In genomic region chr2:235727891-235728380, GRCh38 we compare ENCODE assay signal across 14 cellular contexts.
DNase-seq lines count a peak whose midpoint lies in the region; ATAC-seq and TF ChIP-seq lines count a peak whose summit lies in the region.
"Had no signal": no experiment of that assay in that cellular context is flagged by ENCODE, and none has a peak within 500 bp of the region (broad histone marks: within the 10 kb centered on the region; RNA-seq: fewer than 3 reads in every experiment).

No MANE protein-coding gene starts in this region.

- H3K27me3 ChIP-seq in Caco-2 (replicated peaks; ENCODE audit: control insufficient read depth, insufficient read depth, low read length) (no peaks in the 10 kb centered on the region), GM23338 (ENCODE audit: insufficient read depth) (no peaks in the 10 kb centered on the region), tibial nerve (no peaks in the 10 kb centered on the region)
- H3K27me3 ChIP-seq: BLaER1 had no signal

- no peaks in the 10 kb centered on the region for H3K36me3 ChIP-seq in Caco-2 (ENCODE audit: control insufficient read depth, insufficient read depth, low read length)
- H3K36me3 ChIP-seq in GM23338 (ENCODE audit: insufficient read depth): no peaks in the 10 kb centered on the region
- peaks cover 0 to under 1% (median 0%) of the 10 kb centered on the region in 3 donors for H3K36me3 ChIP-seq in tibial nerve
- H3K36me3 ChIP-seq in OCI-LY7 (ENCODE audit: insufficient read depth, low read length): no peaks in the 10 kb centered on the region

- ATAC-seq in GM23338: no peak
- ATAC-seq: A549 had no signal

- WGBS in tibial nerve, 2 donors: 78 to 82% methylated on average over 11 of the region's 11 CpGs

- no peak for TF ChIP-seq POLR2A in tibial nerve (IDR thresholded peaks at IDR 0.05)

- H3K27ac Mint-ChIP-seq in Caco-2 (ENCODE audit: unreplicated experiment) (peak overlapping the region; percentile 64), GM23338 (peak overlapping the region; percentile 43; the same call in 1 of the 2 replicates)
- no peak overlapping the region for H3K27ac Mint-ChIP-seq in activated naive CD4-positive, alpha-beta T cell treated with anti-CD3 and anti-CD28 coated beads for 36 hours

- H3K9me3 Mint-ChIP-seq in Caco-2 (ENCODE audit: unreplicated experiment): no peaks in the 10 kb centered on the region
- H3K9me3 Mint-ChIP-seq in GM23338: no peaks in the 10 kb centered on the region
- H3K9me3 Mint-ChIP-seq in activated naive CD4-positive, alpha-beta T cell treated with anti-CD3 and anti-CD28 coated beads for 36 hours: no peaks in the 10 kb centered on the region

- H3K36me3 Mint-ChIP-seq in Caco-2 (ENCODE audit: insufficient read depth, unreplicated experiment): peaks cover 10% of the 10 kb centered on the region
- no peaks in the 10 kb centered on the region; the same call in 2 of the 3 replicates for H3K36me3 Mint-ChIP-seq in GM23338 (ENCODE audit: low read depth)
- no peaks in the 10 kb centered on the region for H3K36me3 Mint-ChIP-seq in activated naive CD4-positive, alpha-beta T cell treated with anti-CD3 and anti-CD28 coated beads for 36 hours (ENCODE audit: low read depth)

- H3K4me2 ChIP-seq in GM23338 (no peak overlapping the region), OCI-LY7 (ENCODE audit: low read length) (no peak overlapping the region)
- H3K4me2 ChIP-seq: BLaER1 had no signal

- H4K20me1 ChIP-seq in GM23338 (replicated peaks; ENCODE audit: insufficient read depth): peaks cover 3% of the 10 kb centered on the region; the same call in 1 of the 2 replicates
- H4K20me1 ChIP-seq in OCI-LY7 (ENCODE audit: insufficient read depth, low read length): no peaks in the 10 kb centered on the region; the same call in 1 of the 2 replicates

- H3K4me3 ChIP-seq in Caco-2 (ENCODE audit: low read depth, low read length) (no peak overlapping the region), GM23338 (no peak overlapping the region), tibial nerve (no peak overlapping the region), OCI-LY7 (ENCODE audit: low read depth, low read length, poor library complexity, severe bottlenecking) (no peak overlapping the region)
- H3K4me3 ChIP-seq: A549, BLaER1 had no signal

- intact Hi-C loops in Caco-2 (cut with micrococcal nuclease; ENCODE audit: unreplicated experiment): no loop called here
- intact Hi-C loops in activated naive CD4-positive, alpha-beta T cell treated with anti-CD3 and anti-CD28 coated beads for 36 hours (cut with micrococcal nuclease): no loop called here
- intact Hi-C loops in OCI-LY7 (cut with micrococcal nuclease; ENCODE audit: unreplicated experiment): no loop called here

- no peak for TF ChIP-seq EP300 in tibial nerve (IDR thresholded peaks at IDR 0.05)

- TF ChIP-seq CTCF in Caco-2 (IDR thresholded peaks at IDR 0.05; ENCODE audit: insufficient read depth in 1 of 2, low read depth in 1 of 2, low read length in 1 of 2, severe bottlenecking in 1 of 2, unreplicated experiment in 1 of 2): no peak
- TF ChIP-seq CTCF in GM23338 (conservative IDR thresholded peaks at IDR 0.05; ENCODE audit: low read depth in 2 of 2): no peak
- no peak for TF ChIP-seq CTCF in tibial nerve (IDR thresholded peaks at IDR 0.05)
- TF ChIP-seq CTCF in OCI-LY7 (conservative IDR thresholded peaks at IDR 0.05; ENCODE audit: low read length): no peak

- no peaks in the 10 kb centered on the region for H3F3A ChIP-seq in GM23338 (replicated peaks; ENCODE audit: low read depth)

- H3K9me2 ChIP-seq in GM23338 (ENCODE audit: insufficient read depth) (0 out of 2 replicates have a peak, but pooled peaks cover 2% of the 10 kb centered on the region), OCI-LY7 (ENCODE audit: insufficient read depth, low read length) (no peaks in the 10 kb centered on the region)

- CTCF ChIA-PET in Caco-2 (lab: Charles Lee): interaction anchor here (1.3 kb wide), 1 partner anchor 18 kb away, joined by 5 read pairs; no protein-coding TSS in a partner anchor
- CTCF ChIA-PET in activated naive CD4-positive, alpha-beta T cell treated with anti-CD3 and anti-CD28 coated beads for 36 hours (lab: Charles Lee): interaction anchor here (0.8 kb wide), 1 partner anchor 8 kb away, joined by 3 read pairs; no protein-coding TSS in a partner anchor
- CTCF ChIA-PET in OCI-LY7 (lab: Charles Lee; ENCODE audit: unreplicated experiment): no interaction called here

- POLR2A ChIA-PET in Caco-2 (lab: Charles Lee) (no interaction called here), OCI-LY7 (lab: Charles Lee) (interaction anchor here (0.7 kb wide), 1 partner anchor 91 kb away, joined by 3 read pairs; no protein-coding TSS in a partner anchor)

- H3K4me1 Mint-ChIP-seq in Caco-2 (ENCODE audit: low read depth, unreplicated experiment) (peaks cover 6% of the 10 kb centered on the region), GM23338 (peaks cover 52% of the 10 kb centered on the region)
- no peaks in the 10 kb centered on the region for H3K4me1 Mint-ChIP-seq in activated naive CD4-positive, alpha-beta T cell treated with anti-CD3 and anti-CD28 coated beads for 36 hours (ENCODE audit: low read depth)

- DNase-seq in Caco-2 (no peak), GM23338 (ENCODE audit: low spot score) (no peak), caudate nucleus (lab: John Stamatoyannopoulos, UW) (no peak), retina (peak; percentile 91), tibial nerve (ENCODE audit: low spot score in 2 of 2) (no peak), OCI-LY7 (ENCODE audit: low spot score) (no peak), AG20443 (ENCODE audit: low spot score) (no peak)
- DNase-seq in activated naive CD4-positive, alpha-beta T cell treated with anti-CD3 and anti-CD28 coated beads for 36 hours: no peak
- DNase-seq: Calu3, DMS 273 treated with DMSO at 0.1 percent for 48 hours, H7 had no signal

- H3K27me3 Mint-ChIP-seq in Caco-2 (ENCODE audit: insufficient read depth, unreplicated experiment) (no peaks in the 10 kb centered on the region), GM23338 (ENCODE audit: insufficient read depth, low read depth, poor library complexity) (peaks cover 2% of the 10 kb centered on the region)
- peaks cover 7% of the 10 kb centered on the region for H3K27me3 Mint-ChIP-seq in activated naive CD4-positive, alpha-beta T cell treated with anti-CD3 and anti-CD28 coated beads for 36 hours (ENCODE audit: low read depth)

- no peaks in the 10 kb centered on the region; the same call in 1 of the 2 replicates for H3K79me2 ChIP-seq in GM23338 (replicated peaks; ENCODE audit: insufficient read depth)
- no peaks in the 10 kb centered on the region for H3K79me2 ChIP-seq in OCI-LY7 (ENCODE audit: insufficient read depth, low read depth, low read length)

- H3K4me3 Mint-ChIP-seq in Caco-2 (ENCODE audit: unreplicated experiment): no peak overlapping the region
- H3K4me3 Mint-ChIP-seq in GM23338: no peak overlapping the region
- H3K4me3 Mint-ChIP-seq in activated naive CD4-positive, alpha-beta T cell treated with anti-CD3 and anti-CD28 coated beads for 36 hours: no peak overlapping the region

- H3K9me3 ChIP-seq in Caco-2: no peaks in the 10 kb centered on the region
- no peaks in the 10 kb centered on the region for H3K9me3 ChIP-seq in tibial nerve
- no peaks in the 10 kb centered on the region for H3K9me3 ChIP-seq in OCI-LY7 (ENCODE audit: low read length)
- H3K9me3 ChIP-seq: A549, BLaER1 had no signal

- H3K27ac ChIP-seq in GM23338 (ENCODE audit: low read depth) (no peak overlapping the region), caudate nucleus (ENCODE audit: low read depth, low read length) (peak overlapping the region; percentile 5), tibial nerve (no peak overlapping the region), OCI-LY7 (ENCODE audit: low read depth, low read length, poor library complexity, severe bottlenecking) (no peak overlapping the region)
- H3K27ac ChIP-seq: BLaER1, HL-60 had no signal

- no TSS peak for BruUV-seq in Caco-2 (replicated peaks; lab: Mats Ljungman, UMichigan)
- no TSS peak for BruUV-seq in OCI-LY7 (replicated peaks; lab: Mats Ljungman, UMichigan)

- H3K4me1 ChIP-seq in Caco-2 (peaks cover 4% of the 10 kb centered on the region; the same call in 1 of the 2 replicates), GM23338 (ENCODE audit: insufficient read depth) (peaks cover 28% of the 10 kb centered on the region), tibial nerve (peaks cover 0 to 53% (median 0%) of the 10 kb centered on the region in 4 donors), OCI-LY7 (ENCODE audit: insufficient read depth, low read length, poor library complexity, severe bottlenecking) (no peaks in the 10 kb centered on the region)

- no peak overlapping the region for H2AFZ ChIP-seq in GM23338
- H2AFZ ChIP-seq in OCI-LY7 (ENCODE audit: low read length): no peak overlapping the region

TF ChIP-seq in GM23338, 12 proteins besides CTCF, POLR2A, EP300 and RAD21 (continues in another document):
- TF ChIP-seq NANOG (IDR thresholded peaks at IDR 0.05; ENCODE audit: borderline replicate concordance): no peak
- TF ChIP-seq POLR2AphosphoS5 (IDR thresholded peaks at IDR 0.05; ENCODE audit: low read depth): no peak
- TF ChIP-seq EZH2 (IDR thresholded peaks at IDR 0.05; ENCODE audit: low read depth, unreplicated experiment): no peak
- no peak for TF ChIP-seq ZNF331 (CRISPR knock-in tag; IDR thresholded peaks at IDR 0.05; ENCODE audit: low read depth)
- TF ChIP-seq REST (IDR thresholded peaks at IDR 0.05; ENCODE audit: unreplicated experiment): no peak
